In genomic region chr5:159775890-159776289, GRCh38 we compare ENCODE assay signal across 19 cellular contexts.
"Had no signal": no experiment of that assay in that cellular context is flagged by ENCODE, and none has a peak within 500 bp of the region (broad histone marks: within the 10 kb centered on the region; RNA-seq: fewer than 3 reads in every experiment).

No MANE protein-coding gene starts in this region.

- H3K9me3 Mint-ChIP-seq: neural crest cell had no signal

- ATAC-seq: upper lobe of right lung had no signal

- H3K9me3 ChIP-seq: esophagus squamous epithelium, left ventricle myocardium inferior, right atrium auricular region, testis, upper lobe of right lung had no signal

- H3K27me3 ChIP-seq: right atrium auricular region, testis had no signal

- H3K27ac Mint-ChIP-seq: activated CD4-positive, alpha-beta T cell treated with anti-CD3 and anti-CD28 coated beads, Interleukin-2, amount 10 ng/mL, durations not matched to agents 24 days and 14 days; progenitor cell of endocrine pancreas had no signal

- H3K27ac ChIP-seq: esophagus squamous epithelium, left ventricle myocardium inferior, right atrium auricular region, testis, upper lobe of right lung had no signal

- H3K4me3 ChIP-seq: esophagus squamous epithelium, left ventricle myocardium inferior, right atrium auricular region, testis, upper lobe of right lung had no signal

- H3K4me1 ChIP-seq: right atrium auricular region, testis, upper lobe of right lung had no signal

- H3K4me3 Mint-ChIP-seq: activated CD4-positive, alpha-beta T cell treated with anti-CD3 and anti-CD28 coated beads, Interleukin-2, amount 10 ng/mL, durations not matched to agents 24 days and 14 days; immature natural killer cell; neural crest cell had no signal

- DNase-seq: activated CD4-positive, alpha-beta T cell treated with anti-CD3 and anti-CD28 coated beads, Interleukin-2, amount 10 ng/mL, durations not matched to agents 24 days and 14 days; activated CD8-positive, alpha-beta memory T cell treated with anti-CD3 and anti-CD28 coated beads for 24 hours; activated CD8-positive, alpha-beta memory T cell treated with anti-CD3 and anti-CD28 coated beads, Interleukin-2, amount 50 U/mL, for 48 hours; activated naive CD4-positive, alpha-beta T cell treated with Interleukin-2 at 50 U/mL for 16 hours; dermis blood vessel endothelial cell; effector memory CD4-positive, alpha-beta T cell; esophagus squamous epithelium; immature natural killer cell; kidney glomerular epithelial cell; left ventricle myocardium inferior; mammary epithelial cell; stimulated activated CD4-positive, alpha-beta T cell treated with anti-CD3 and anti-CD28 coated beads, Interleukin-2, amount 100 ng/mL, for 24 hours; T1000; testis; upper lobe of right lung had no signal

- FAIRE-seq: endothelial cell of umbilical vein had no signal

- H3K36me3 ChIP-seq: esophagus squamous epithelium, left ventricle myocardium inferior, right atrium auricular region, upper lobe of right lung had no signal
